12 cellular contexts compared by ENCODE assay signal in the genomic region with DNA sequence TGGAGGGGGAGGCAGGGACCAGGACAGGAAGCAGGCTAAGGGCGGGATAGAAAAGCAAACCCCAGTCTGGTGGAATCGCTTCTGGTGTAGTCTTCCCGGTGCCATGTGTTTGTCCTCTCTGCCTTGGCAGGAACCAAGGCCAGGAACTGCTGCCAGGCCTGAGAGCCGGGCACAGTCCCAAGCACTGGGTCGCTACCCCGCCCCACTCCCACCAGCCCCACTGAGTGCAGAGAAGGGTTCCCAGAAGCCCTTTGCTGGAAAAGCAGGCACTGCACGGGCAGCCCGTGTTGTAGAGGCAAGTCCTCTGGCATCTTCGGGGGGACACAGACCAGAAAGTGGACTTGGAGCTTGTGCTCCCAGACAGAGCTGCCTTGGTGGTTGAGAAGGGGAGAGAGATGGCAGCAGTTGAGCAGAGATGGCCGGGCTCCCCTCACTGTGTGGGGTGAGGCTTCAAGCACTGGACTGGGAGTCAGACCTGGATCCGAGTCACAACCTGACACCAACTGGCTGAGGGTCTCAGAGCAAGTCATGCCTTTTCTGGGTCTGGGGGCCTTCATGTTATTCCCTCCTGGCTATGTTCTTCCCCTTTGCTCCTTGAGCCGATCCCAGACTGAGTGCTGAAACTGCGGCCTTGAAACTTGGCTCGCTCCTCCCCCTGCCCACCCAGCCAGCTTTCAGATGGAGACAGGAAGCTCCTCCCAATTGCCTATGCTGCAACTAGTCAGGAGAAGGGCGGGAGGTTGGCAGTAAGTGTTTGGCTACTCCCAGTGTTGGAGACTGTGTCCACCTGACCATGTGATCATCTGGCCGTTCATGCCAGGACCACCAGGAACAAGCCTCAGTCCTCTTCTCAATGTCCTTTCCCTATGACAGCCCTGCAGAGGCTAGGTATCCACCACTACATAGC. TPM values are rescaled to one million over a fixed set of nuclear protein-coding genes. Genes with fewer than 3 reads are reported as not detected.
DNase-seq lines count a peak whose midpoint lies in the region; ATAC-seq and TF ChIP-seq lines count a peak whose summit lies in the region.
"Had no signal": no experiment of that assay in that cellular context is flagged by ENCODE, and none has a peak within 500 bp of the region (broad histone marks: within the 10 kb centered on the region; RNA-seq: fewer than 3 reads in every experiment).

No MANE protein-coding gene starts in this region.

- H3K27me3 ChIP-seq in right cardiac atrium (ENCODE audit: control insufficient read depth, insufficient read depth) (no peaks in the 10 kb centered on the region), psoas muscle (ENCODE audit: insufficient read depth in 3 of 3, low read length in 2 of 3) (no peaks in the 10 kb centered on the region)
- H3K27me3 ChIP-seq: neutrophil had no signal

- peak; percentile 85 to 87 for ATAC-seq in right cardiac atrium
- ATAC-seq in psoas muscle: peak; percentile 27 to 63 (median 46)
- no peak for ATAC-seq in GM18511 (IDR thresholded peaks at IDR 0.05; ENCODE audit: unreplicated experiment)
- ATAC-seq: stimulated activated naive CD8-positive, alpha-beta T cell treated with anti-CD3 and anti-CD28 coated beads, Interleukin-15, Interleukin-2, amounts not matched to agents 100 U/mL and 50 U/mL, for 24 hours had no signal

- peak overlapping the region; percentile 84 for H3K27ac ChIP-seq in right cardiac atrium (ENCODE audit: low read length)
- peak overlapping the region; percentile 21 for H3K27ac ChIP-seq in psoas muscle
- H3K27ac ChIP-seq: neutrophil had no signal

- TF ChIP-seq CTCF in astrocyte of the spinal cord (IDR thresholded peaks at IDR 0.05; ENCODE audit: low read depth, low read length) (no peak), psoas muscle (IDR thresholded peaks at IDR 0.05) (no peak), GM20000 (IDR thresholded peaks at IDR 0.05; ENCODE audit: extremely low read depth, missing control alignments) (no peak)

- 26% methylated on average over 16 of the region's 16 CpGs for WGBS in right cardiac atrium
- WGBS in psoas muscle, 3 donors: 29 to 35% (median 30%) methylated on average over 10 to 16 of the region's 16 CpGs

- H3K4me1 ChIP-seq in ES-I3 (ENCODE audit: insufficient read depth, low read length): peaks cover 61% of the 10 kb centered on the region
- peaks cover 5% of the 10 kb centered on the region for H3K4me1 ChIP-seq in right cardiac atrium (ENCODE audit: control insufficient read depth, insufficient read depth, low read length)
- no peaks in the 10 kb centered on the region for H3K4me1 ChIP-seq in psoas muscle

- in situ Hi-C loops in astrocyte of the spinal cord (cut with HindIII; ENCODE audit: low sequenced_read_pairs): no loop called here

- H3K9me3 ChIP-seq in ES-I3 (ENCODE audit: control insufficient read depth, insufficient read depth, low read length): no peaks in the 10 kb centered on the region
- H3K9me3 ChIP-seq in right cardiac atrium (ENCODE audit: control insufficient read depth, low read length): no peaks in the 10 kb centered on the region
- H3K9me3 ChIP-seq in psoas muscle: no peaks in the 10 kb centered on the region
- H3K9me3 ChIP-seq: neutrophil had no signal

- intact Hi-C loops in right cardiac atrium (cut with DNase I): no loop called here
- intact Hi-C loops in psoas muscle (cut with DNase I): no loop called here

- DNase-seq in astrocyte of the spinal cord (ENCODE audit: low read depth, low spot score) (peak; percentile 22), right cardiac atrium (peak; percentile 68 to 88 (median 87)), psoas muscle (peak; percentile 43 to 63), GM20000 (ENCODE audit: low spot score) (no peak), HuH-7.5 (ENCODE audit: low spot score) (no peak)
- DNase-seq in activated CD4-positive, CD25-positive, alpha-beta regulatory T cell treated with anti-CD3 and anti-CD28 coated beads, Interleukin-2, amount 50 U/mL, for 72 hours: no peak
- DNase-seq: activated CD4-positive, alpha-beta memory T cell treated with anti-CD3 and anti-CD28 coated beads for 36 hours; CD4-positive, CD25-positive, alpha-beta regulatory T cell; stimulated activated naive CD8-positive, alpha-beta T cell treated with anti-CD3 and anti-CD28 coated beads, Interleukin-15, Interleukin-2, amounts not matched to agents 100 U/mL and 50 U/mL, for 24 hours had no signal

- H3K9ac ChIP-seq in ES-I3 (ENCODE audit: low read depth, low read length): peak overlapping the region; percentile 14

- H3K36me3 ChIP-seq in ES-I3 (ENCODE audit: insufficient read depth, low read length) (no peaks in the 10 kb centered on the region), psoas muscle (ENCODE audit: insufficient read depth in 1 of 2, low read depth in 1 of 2) (no peaks in the 10 kb centered on the region)
- H3K36me3 ChIP-seq: neutrophil had no signal

- H3K4me3 ChIP-seq in astrocyte of the spinal cord (ENCODE audit: low read depth, low read length) (no peak overlapping the region), right cardiac atrium (ENCODE audit: low read length) (no peak overlapping the region), psoas muscle (no peak overlapping the region)

RNA-seq across cellular contexts. Expression of a gene that starts 59.7 kb away (rescaled TPM):
- total RNA-seq in right cardiac atrium (10 to 100 TPM; 13.8 to 16.9 (median 15.2) TPM), psoas muscle (10 to 100 TPM in 3 of 4 donors, 1 to 10 TPM in 1; 9.6 to 17.4 (median 15.2) TPM)
- polyA plus RNA-seq in right cardiac atrium (4.0 TPM), psoas muscle (10 to 100 TPM in 1 of 3 donors, 1 to 10 TPM in 2; 4.9 to 15.2 (median 6.5) TPM)

Comparison
In these comparisons a context has a peak if more than half of its experiments do, and no peak if none do; other contexts are left out.
1. DNase-seq: peak in astrocyte of the spinal cord (single experiment), right cardiac atrium (3 of 3) and psoas muscle (2 of 2); none in GM20000 (single experiment), activated CD4-positive, CD25-positive, alpha-beta regulatory T cell treated with anti-CD3 and anti-CD28 coated beads, Interleukin-2, amount 50 U/mL, for 72 hours (single experiment) and HuH-7.5 (single experiment).